8 cellular contexts compared by ENCODE assay signal in the genomic region with DNA sequence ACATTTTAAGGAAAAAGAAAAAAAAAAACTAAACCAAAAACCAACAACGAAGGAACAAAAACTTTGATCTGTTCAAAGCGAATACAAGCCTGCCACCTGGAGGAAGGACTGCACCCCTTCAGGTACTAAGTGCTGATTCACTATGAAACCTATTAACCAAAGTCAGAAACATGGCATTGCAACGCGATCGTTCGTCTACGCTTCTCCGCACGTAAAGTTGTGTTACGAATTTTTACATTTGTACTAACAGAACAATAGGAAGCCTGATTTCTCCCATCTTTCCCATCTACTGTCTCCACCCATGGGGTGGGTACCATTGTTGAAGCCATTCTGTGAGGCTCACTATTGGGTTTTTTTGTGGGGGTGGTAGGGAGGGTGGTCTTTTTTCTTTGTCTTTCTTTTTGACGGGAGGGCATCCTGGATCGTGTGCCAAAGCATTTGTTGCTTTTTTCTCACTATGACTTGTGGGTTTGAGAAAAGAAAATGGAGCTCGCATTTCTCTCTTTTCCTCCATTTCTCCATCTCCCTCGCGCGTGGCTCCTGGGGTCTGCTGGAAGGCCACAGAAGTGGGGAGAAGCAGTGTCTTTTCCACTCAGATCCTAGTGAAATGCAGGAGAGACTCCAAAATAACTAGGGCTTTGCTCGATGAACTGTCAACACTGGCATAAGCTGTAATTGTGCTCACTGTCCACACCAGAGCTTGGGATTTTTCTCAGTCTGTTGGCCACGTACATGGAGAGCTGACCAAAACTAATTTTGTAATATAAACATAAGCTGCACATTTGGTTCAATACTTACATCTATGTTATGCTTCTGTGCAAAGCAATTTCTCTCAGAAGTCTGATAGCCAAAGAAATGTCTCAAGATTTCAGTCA.
DNase-seq lines count a peak whose midpoint lies in the region; ATAC-seq and TF ChIP-seq lines count a peak whose summit lies in the region.

No MANE protein-coding gene starts in this region.

- H3K4me1 ChIP-seq in SK-N-SH (ENCODE audit: control insufficient read depth in 1 of 2, insufficient read depth in 2 of 2, low read depth in 1 of 2, low read length in 1 of 2), result no peaks in the 10 kb centered on the region; a peak in 1 of 4 replicates
- H3K4me1 ChIP-seq in left lung, result no peaks in the 10 kb centered on the region

- H3K9me2 ChIP-seq in SK-N-SH, result no peaks in the 10 kb centered on the region

- no peaks in the 10 kb centered on the region for H3K36me3 ChIP-seq in SK-N-SH (replicated peaks in 1 of 2; ENCODE audit: control insufficient read depth in 1 of 2, insufficient read depth in 2 of 2, low read length in 1 of 2)
- no peaks in the 10 kb centered on the region for H3K36me3 ChIP-seq in left lung

- H4K20me1 ChIP-seq in SK-N-SH (ENCODE audit: insufficient read depth), result no peaks in the 10 kb centered on the region

- peak overlapping the region; percentile 54 for H3K4me2 ChIP-seq in SK-N-SH

- POLR2A ChIA-PET in SK-N-SH (lab: Yijun Ruan, JAX), result no interaction called here

- H3F3A ChIP-seq in SK-N-SH (replicated peaks; ENCODE audit: insufficient read depth), result no peaks in the 10 kb centered on the region

- no peak overlapping the region for H3K27ac ChIP-seq in SK-N-SH (ENCODE audit: low read depth in 2 of 2, low read length in 1 of 2)
- H3K27ac ChIP-seq in left lung, result no peak overlapping the region

- 35% methylated on average over 18 of the region's 18 CpGs for WGBS in SK-N-SH (ENCODE audit: low lambda C conversion rate)

- peak; percentile 78 for ATAC-seq in GM21717 (IDR thresholded peaks at IDR 0.05; ENCODE audit: unreplicated experiment)
- peak; percentile 93 for ATAC-seq in left lung
- ATAC-seq in stimulated activated naive CD8-positive, alpha-beta T cell treated with anti-CD3 and anti-CD28 coated beads, Interleukin-15, Interleukin-2, amounts not matched to agents 100 U/mL and 50 U/mL, for 24 hours, result peak; percentile 75

- intact Hi-C loops in left lung (cut with DNase I), result loop anchor here in 1 of 2 donors (10.0 kb wide), 1 partner anchor 660 kb away; no protein-coding TSS in a partner anchor

- H3K79me2 ChIP-seq in SK-N-SH (ENCODE audit: insufficient read depth), result no peaks in the 10 kb centered on the region

- peak; percentile 98 for TF ChIP-seq CTCF in SK-N-SH (IDR thresholded peaks at IDR 0.05)
- TF ChIP-seq CTCF in left lung (IDR thresholded peaks at IDR 0.05), result peak; percentile 59

- H3K4me3 ChIP-seq in SK-N-SH (ENCODE audit: low read depth in 2 of 2, low read length in 1 of 2), result peak overlapping the region; percentile 21 to 28; a peak in 2 of 4 replicates
- H3K4me3 ChIP-seq in left lung, result no peak overlapping the region

- TF ChIP-seq RAD21 in SK-N-SH (IDR thresholded peaks at IDR 0.05; ENCODE audit: low read length), result peak; percentile 86

- H3K9me3 ChIP-seq in SK-N-SH (no peaks in the 10 kb centered on the region), left lung (no peaks in the 10 kb centered on the region)

- H2AFZ ChIP-seq in SK-N-SH (ENCODE audit: low read depth), result peak overlapping the region; percentile 49; the same call in 1 of the 2 replicates

- DNase-seq in activated T-cell treated with anti-CD3 and anti-CD28 coated beads for 1 hour (ENCODE audit: low read depth) (peak; percentile 12), KBM-7 (peak; percentile 43), SK-N-SH (peak; percentile 63), cerebellar cortex (ENCODE audit: low spot score) (peak; percentile 52), left lung (no peak)
- DNase-seq in activated T-cell treated with anti-CD3 and anti-CD28 coated beads, Interleukin-2, amount 50 U/mL, for 1 hour, result no peak
- DNase-seq in stimulated activated naive CD8-positive, alpha-beta T cell treated with anti-CD3 and anti-CD28 coated beads, Interleukin-15, Interleukin-2, amounts not matched to agents 100 U/mL and 50 U/mL, for 24 hours, result peak; percentile 37

- H3K27me3 ChIP-seq in SK-N-SH (ENCODE audit: insufficient read depth) (no peaks in the 10 kb centered on the region; the same call in 1 of the 2 replicates), left lung (no peaks in the 10 kb centered on the region)

- CTCF ChIA-PET in SK-N-SH (lab: Yijun Ruan, JAX), result interaction anchor here (0.6 to 1.7 kb wide), 15 partner anchors 9 to 671 kb away, joined by 3 to 11 read pairs (median 4); no protein-coding TSS in a partner anchor

- H3K9ac ChIP-seq in SK-N-SH, result no peak overlapping the region

- no peak for TF ChIP-seq EP300 in SK-N-SH (IDR thresholded peaks at IDR 0.05; ENCODE audit: borderline replicate concordance in 1 of 2, low read depth in 1 of 2, low read length in 1 of 2)

- in situ Hi-C loops in KBM-7 (cut with MboI; ENCODE audit: low pct_unique_long_range_greater_than_20kb, low sequenced_read_pairs), result loop anchor here (25.0 kb wide), 1 partner anchor 678 kb away; no protein-coding TSS in a partner anchor

TF ChIP-seq in SK-N-SH, 30 proteins besides CTCF, POLR2A, EP300 and RAD21:
- no peak for TF ChIP-seq POLR2AphosphoS5 (IDR thresholded peaks at IDR 0.05; ENCODE audit: low read depth, low read length)
- no peak for TF ChIP-seq EZH2phosphoT487 (IDR thresholded peaks at IDR 0.05; ENCODE audit: borderline replicate concordance, low read depth)
- no peak for TF ChIP-seq NFIC (IDR thresholded peaks at IDR 0.05; ENCODE audit: borderline replicate concordance)
- TF ChIP-seq, protein P1, sequence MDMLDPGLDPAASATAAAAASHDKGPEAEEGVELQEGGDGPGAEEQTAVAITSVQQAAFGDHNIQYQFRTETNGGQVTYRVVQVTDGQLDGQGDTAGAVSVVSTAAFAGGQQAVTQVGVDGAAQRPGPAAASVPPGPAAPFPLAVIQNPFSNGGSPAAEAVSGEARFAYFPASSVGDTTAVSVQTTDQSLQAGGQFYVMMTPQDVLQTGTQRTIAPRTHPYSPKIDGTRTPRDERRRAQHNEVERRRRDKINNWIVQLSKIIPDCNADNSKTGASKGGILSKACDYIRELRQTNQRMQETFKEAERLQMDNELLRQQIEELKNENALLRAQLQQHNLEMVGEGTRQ (IDR thresholded peaks at IDR 0.05; ENCODE audit: borderline replicate concordance, low read depth, low read length), result no peak
- TF ChIP-seq SMC3 (IDR thresholded peaks at IDR 0.05; ENCODE audit: low read depth, low read length), result peak; percentile 78
- no peak for TF ChIP-seq RCOR1 (IDR thresholded peaks at IDR 0.05; ENCODE audit: low read length)
- 0 out of 2 replicates have a peak, but pooled peaks have one; percentile 34 for TF ChIP-seq TEAD4 (IDR thresholded peaks at IDR 0.05; ENCODE audit: borderline replicate concordance, insufficient read depth)
- TF ChIP-seq, protein P2, sequence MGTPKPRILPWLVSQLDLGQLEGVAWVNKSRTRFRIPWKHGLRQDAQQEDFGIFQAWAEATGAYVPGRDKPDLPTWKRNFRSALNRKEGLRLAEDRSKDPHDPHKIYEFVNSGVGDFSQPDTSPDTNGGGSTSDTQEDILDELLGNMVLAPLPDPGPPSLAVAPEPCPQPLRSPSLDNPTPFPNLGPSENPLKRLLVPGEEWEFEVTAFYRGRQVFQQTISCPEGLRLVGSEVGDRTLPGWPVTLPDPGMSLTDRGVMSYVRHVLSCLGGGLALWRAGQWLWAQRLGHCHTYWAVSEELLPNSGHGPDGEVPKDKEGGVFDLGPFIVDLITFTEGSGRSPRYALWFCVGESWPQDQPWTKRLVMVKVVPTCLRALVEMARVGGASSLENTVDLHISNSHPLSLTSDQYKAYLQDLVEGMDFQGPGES (IDR thresholded peaks at IDR 0.05; ENCODE audit: low read depth, low read length), result no peak
- no peak for TF ChIP-seq MXI1 (IDR thresholded peaks at IDR 0.05; ENCODE audit: low read depth, low read length)
- TF ChIP-seq, protein P3, sequence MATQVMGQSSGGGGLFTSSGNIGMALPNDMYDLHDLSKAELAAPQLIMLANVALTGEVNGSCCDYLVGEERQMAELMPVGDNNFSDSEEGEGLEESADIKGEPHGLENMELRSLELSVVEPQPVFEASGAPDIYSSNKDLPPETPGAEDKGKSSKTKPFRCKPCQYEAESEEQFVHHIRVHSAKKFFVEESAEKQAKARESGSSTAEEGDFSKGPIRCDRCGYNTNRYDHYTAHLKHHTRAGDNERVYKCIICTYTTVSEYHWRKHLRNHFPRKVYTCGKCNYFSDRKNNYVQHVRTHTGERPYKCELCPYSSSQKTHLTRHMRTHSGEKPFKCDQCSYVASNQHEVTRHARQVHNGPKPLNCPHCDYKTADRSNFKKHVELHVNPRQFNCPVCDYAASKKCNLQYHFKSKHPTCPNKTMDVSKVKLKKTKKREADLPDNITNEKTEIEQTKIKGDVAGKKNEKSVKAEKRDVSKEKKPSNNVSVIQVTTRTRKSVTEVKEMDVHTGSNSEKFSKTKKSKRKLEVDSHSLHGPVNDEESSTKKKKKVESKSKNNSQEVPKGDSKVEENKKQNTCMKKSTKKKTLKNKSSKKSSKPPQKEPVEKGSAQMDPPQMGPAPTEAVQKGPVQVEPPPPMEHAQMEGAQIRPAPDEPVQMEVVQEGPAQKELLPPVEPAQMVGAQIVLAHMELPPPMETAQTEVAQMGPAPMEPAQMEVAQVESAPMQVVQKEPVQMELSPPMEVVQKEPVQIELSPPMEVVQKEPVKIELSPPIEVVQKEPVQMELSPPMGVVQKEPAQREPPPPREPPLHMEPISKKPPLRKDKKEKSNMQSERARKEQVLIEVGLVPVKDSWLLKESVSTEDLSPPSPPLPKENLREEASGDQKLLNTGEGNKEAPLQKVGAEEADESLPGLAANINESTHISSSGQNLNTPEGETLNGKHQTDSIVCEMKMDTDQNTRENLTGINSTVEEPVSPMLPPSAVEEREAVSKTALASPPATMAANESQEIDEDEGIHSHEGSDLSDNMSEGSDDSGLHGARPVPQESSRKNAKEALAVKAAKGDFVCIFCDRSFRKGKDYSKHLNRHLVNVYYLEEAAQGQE (IDR thresholded peaks at IDR 0.05; ENCODE audit: low read depth, low read length), result no peak
- no peak for TF ChIP-seq TCF12 (IDR thresholded peaks at IDR 0.05)
- TF ChIP-seq NRF1 (IDR thresholded peaks at IDR 0.05; ENCODE audit: low read depth, low read length), result no peak
- TF ChIP-seq, protein P4, sequence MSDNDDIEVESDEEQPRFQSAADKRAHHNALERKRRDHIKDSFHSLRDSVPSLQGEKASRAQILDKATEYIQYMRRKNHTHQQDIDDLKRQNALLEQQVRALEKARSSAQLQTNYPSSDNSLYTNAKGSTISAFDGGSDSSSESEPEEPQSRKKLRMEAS (IDR thresholded peaks at IDR 0.05; ENCODE audit: low read depth), result no peak
- TF ChIP-seq FOXM1 (IDR thresholded peaks at IDR 0.05; ENCODE audit: low read depth), result no peak

Comparison
In these comparisons a context has a peak if more than half of its experiments do, and no peak if none do; other contexts are left out.
1. DNase-seq: peak in activated T-cell treated with anti-CD3 and anti-CD28 coated beads for 1 hour (single experiment), KBM-7 (single experiment), SK-N-SH (single experiment), cerebellar cortex (single experiment) and stimulated activated naive CD8-positive, alpha-beta T cell treated with anti-CD3 and anti-CD28 coated beads, Interleukin-15, Interleukin-2, amounts not matched to agents 100 U/mL and 50 U/mL, for 24 hours (single experiment); none in activated T-cell treated with anti-CD3 and anti-CD28 coated beads, Interleukin-2, amount 50 U/mL, for 1 hour (single experiment) and left lung (0 of 2).
2. H3K4me3 ChIP-seq: peak in SK-N-SH (2 of 2); none in left lung (0 of 2).
3. Peak in every context shown above with its lines, with median percentiles within 50 percentile points of each other: ATAC-seq.